1 cellular context compared by ENCODE assay signal in the genomic region with DNA sequence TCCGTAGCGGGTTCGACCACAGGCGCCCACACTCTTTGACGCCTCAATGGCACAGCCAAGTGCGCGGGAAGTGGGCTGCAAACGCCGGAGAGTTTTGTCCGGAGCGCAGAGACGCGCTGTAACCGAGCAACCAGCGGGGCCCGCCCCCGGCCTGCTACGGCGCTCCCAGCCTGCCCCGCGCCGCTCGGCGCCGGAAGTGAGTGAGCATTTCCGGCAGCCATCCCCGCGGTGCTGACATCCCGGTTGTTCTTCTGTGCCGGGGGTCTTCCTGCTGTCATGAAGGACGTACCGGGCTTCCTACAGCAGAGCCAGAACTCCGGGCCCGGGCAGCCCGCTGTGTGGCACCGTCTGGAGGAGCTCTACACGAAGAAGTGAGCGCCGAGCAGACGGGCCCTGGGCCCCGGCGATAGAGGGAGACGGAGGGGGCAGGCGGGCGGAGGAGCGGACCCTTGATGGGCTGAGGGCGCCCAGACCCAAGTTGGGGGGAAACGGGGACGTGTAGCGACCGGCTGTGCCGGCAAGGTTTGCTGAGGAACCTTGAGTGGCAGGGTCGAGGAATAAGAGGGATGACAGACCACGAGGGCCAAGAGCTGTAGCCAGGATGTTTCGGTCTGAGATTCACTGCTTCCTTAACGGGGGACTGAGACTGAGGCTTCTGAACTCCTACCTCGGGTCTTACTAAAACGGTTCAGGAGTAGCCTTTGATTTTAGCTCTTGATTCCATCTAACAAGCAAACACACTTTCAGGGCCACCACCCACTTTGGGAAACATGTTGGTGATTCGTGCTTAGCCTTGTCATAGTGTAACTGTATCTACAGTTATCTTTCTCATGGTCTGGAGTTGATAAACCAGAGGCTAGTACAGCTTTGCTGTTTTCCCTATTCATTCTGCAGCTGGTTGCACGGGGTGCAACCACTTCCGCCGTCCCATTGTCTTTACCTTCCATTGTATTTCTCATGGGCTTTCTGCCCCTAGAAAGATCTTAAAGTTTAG.
TF ChIP-seq lines count a peak whose summit lies in the region.

A gene (plus strand): TSS at position 203 of the 994 bp plus-strand sequence. CDS start 74 bp downstream, at position 277.

TF ChIP-seq in K562, 482 proteins besides CTCF, POLR2A, EP300 and RAD21 (continued from another document):
- TF ChIP-seq NR1H2 (CRISPR knock-in tag; IDR thresholded peaks at IDR 0.05) (0 out of 2 replicates have a peak, but pooled peaks have one; percentile 55), ILK (tag; IDR thresholded peaks at IDR 0.05; ENCODE audit: borderline replicate concordance, low read depth) (no peak), RBBP5 (IDR thresholded peaks at IDR 0.05; ENCODE audit: borderline replicate concordance, insufficient read depth, low read length, poor library complexity, severe bottlenecking) (peak; percentile 97), GTF2E2 (tag; IDR thresholded peaks at IDR 0.05) (0 out of 2 replicates have a peak, but pooled peaks have one; percentile 73), LCOR (CRISPR knock-in tag; IDR thresholded peaks at IDR 0.05) (no peak), CBX1 (IDR thresholded peaks at IDR 0.05; ENCODE audit: low read depth) (peak; percentile 30; the same call in 1 of the 2 replicates), RFX1 (IDR thresholded peaks at IDR 0.05) (peak; percentile 93), CHD1 (IDR thresholded peaks at IDR 0.05; ENCODE audit: low read length) (peak; percentile 7), ZFPM2 (CRISPR knock-in tag; IDR thresholded peaks at IDR 0.05) (no peak), FOXJ3 (CRISPR knock-in tag; IDR thresholded peaks at IDR 0.05) (no peak), HNRNPL (IDR thresholded peaks at IDR 0.05; ENCODE audit: low read depth, low read length) (no peak), C11orf30 (IDR thresholded peaks at IDR 0.05; ENCODE audit: low read depth) (peak; percentile 91)
- TF ChIP-seq, protein P1, sequence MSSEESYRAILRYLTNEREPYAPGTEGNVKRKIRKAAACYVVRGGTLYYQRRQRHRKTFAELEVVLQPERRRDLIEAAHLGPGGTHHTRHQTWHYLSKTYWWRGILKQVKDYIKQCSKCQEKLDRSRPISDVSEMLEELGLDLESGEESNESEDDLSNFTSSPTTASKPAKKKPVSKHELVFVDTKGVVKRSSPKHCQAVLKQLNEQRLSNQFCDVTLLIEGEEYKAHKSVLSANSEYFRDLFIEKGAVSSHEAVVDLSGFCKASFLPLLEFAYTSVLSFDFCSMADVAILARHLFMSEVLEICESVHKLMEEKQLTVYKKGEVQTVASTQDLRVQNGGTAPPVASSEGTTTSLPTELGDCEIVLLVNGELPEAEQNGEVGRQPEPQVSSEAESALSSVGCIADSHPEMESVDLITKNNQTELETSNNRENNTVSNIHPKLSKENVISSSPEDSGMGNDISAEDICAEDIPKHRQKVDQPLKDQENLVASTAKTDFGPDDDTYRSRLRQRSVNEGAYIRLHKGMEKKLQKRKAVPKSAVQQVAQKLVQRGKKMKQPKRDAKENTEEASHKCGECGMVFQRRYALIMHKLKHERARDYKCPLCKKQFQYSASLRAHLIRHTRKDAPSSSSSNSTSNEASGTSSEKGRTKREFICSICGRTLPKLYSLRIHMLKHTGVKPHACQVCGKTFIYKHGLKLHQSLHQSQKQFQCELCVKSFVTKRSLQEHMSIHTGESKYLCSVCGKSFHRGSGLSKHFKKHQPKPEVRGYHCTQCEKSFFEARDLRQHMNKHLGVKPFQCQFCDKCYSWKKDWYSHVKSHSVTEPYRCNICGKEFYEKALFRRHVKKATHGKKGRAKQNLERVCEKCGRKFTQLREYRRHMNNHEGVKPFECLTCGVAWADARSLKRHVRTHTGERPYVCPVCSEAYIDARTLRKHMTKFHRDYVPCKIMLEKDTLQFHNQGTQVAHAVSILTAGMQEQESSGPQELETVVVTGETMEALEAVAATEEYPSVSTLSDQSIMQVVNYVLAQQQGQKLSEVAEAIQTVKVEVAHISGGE (CRISPR knock-in tag; IDR thresholded peaks at IDR 0.05): peak; percentile 75 to 97 (median 84); a peak in 5 of 6 replicates
- TF ChIP-seq, protein P2, sequence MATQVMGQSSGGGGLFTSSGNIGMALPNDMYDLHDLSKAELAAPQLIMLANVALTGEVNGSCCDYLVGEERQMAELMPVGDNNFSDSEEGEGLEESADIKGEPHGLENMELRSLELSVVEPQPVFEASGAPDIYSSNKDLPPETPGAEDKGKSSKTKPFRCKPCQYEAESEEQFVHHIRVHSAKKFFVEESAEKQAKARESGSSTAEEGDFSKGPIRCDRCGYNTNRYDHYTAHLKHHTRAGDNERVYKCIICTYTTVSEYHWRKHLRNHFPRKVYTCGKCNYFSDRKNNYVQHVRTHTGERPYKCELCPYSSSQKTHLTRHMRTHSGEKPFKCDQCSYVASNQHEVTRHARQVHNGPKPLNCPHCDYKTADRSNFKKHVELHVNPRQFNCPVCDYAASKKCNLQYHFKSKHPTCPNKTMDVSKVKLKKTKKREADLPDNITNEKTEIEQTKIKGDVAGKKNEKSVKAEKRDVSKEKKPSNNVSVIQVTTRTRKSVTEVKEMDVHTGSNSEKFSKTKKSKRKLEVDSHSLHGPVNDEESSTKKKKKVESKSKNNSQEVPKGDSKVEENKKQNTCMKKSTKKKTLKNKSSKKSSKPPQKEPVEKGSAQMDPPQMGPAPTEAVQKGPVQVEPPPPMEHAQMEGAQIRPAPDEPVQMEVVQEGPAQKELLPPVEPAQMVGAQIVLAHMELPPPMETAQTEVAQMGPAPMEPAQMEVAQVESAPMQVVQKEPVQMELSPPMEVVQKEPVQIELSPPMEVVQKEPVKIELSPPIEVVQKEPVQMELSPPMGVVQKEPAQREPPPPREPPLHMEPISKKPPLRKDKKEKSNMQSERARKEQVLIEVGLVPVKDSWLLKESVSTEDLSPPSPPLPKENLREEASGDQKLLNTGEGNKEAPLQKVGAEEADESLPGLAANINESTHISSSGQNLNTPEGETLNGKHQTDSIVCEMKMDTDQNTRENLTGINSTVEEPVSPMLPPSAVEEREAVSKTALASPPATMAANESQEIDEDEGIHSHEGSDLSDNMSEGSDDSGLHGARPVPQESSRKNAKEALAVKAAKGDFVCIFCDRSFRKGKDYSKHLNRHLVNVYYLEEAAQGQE (CRISPR knock-in tag; IDR thresholded peaks at IDR 0.05; ENCODE audit: low read depth): peak; percentile 58; the same call in 1 of the 2 replicates
- TF ChIP-seq, protein P3, sequence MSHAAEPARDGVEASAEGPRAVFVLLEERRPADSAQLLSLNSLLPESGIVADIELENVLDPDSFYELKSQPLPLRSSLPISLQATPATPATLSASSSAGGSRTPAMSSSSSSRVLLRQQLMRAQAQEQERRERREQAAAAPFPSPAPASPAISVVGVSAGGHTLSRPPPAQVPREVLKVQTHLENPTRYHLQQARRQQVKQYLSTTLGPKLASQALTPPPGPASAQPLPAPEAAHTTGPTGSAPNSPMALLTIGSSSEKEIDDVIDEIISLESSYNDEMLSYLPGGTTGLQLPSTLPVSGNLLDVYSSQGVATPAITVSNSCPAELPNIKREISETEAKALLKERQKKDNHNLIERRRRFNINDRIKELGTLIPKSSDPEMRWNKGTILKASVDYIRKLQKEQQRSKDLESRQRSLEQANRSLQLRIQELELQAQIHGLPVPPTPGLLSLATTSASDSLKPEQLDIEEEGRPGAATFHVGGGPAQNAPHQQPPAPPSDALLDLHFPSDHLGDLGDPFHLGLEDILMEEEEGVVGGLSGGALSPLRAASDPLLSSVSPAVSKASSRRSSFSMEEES (CRISPR knock-in tag; IDR thresholded peaks at IDR 0.05): no peak
- TF ChIP-seq, protein P4, sequence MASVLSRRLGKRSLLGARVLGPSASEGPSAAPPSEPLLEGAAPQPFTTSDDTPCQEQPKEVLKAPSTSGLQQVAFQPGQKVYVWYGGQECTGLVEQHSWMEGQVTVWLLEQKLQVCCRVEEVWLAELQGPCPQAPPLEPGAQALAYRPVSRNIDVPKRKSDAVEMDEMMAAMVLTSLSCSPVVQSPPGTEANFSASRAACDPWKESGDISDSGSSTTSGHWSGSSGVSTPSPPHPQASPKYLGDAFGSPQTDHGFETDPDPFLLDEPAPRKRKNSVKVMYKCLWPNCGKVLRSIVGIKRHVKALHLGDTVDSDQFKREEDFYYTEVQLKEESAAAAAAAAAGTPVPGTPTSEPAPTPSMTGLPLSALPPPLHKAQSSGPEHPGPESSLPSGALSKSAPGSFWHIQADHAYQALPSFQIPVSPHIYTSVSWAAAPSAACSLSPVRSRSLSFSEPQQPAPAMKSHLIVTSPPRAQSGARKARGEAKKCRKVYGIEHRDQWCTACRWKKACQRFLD (CRISPR knock-in tag; IDR thresholded peaks at IDR 0.05): no peak
